In the genomic region with DNA sequence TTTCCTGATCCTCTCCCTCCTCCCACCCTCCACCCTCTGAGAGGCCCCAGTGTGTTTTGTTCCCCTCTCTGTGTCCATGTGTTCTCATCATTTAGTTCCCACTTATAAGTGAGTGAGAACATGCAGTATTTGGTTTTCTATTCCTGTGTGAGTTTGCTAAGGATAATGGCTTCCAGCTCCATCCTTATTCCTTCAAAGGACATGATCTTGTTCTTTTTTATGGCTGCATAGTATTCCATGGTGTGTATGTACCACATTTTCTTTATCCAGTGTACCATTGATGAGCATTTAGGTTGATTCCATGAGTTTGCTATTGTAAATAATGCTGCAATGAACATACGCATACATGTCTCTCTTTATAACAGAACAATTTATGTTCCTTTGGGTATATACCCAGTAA, we compare ENCODE assay signal across 8 cellular contexts. TPM values are rescaled to one million over a fixed set of nuclear protein-coding genes. Genes with fewer than 3 reads are reported as not detected.
"Had no signal": no experiment of that assay in that cellular context is flagged by ENCODE, and none has a peak within 500 bp of the region (broad histone marks: within the 10 kb centered on the region; RNA-seq: fewer than 3 reads in every experiment).

No MANE protein-coding gene starts in this region.

RNA-seq across cellular contexts. Expression of a gene that starts 25.7 kb away (rescaled TPM):
- total RNA-seq: left lobe of liver, lung microvascular endothelial cell, mammary epithelial cell, mesenteric fat pad, mononuclear cell, myocyte had no signal
- polyA plus RNA-seq: immature natural killer cell, keratinocyte, mammary epithelial cell had no signal
